Comparison of ENCODE assay signal across 10 cellular contexts in the genomic region with DNA sequence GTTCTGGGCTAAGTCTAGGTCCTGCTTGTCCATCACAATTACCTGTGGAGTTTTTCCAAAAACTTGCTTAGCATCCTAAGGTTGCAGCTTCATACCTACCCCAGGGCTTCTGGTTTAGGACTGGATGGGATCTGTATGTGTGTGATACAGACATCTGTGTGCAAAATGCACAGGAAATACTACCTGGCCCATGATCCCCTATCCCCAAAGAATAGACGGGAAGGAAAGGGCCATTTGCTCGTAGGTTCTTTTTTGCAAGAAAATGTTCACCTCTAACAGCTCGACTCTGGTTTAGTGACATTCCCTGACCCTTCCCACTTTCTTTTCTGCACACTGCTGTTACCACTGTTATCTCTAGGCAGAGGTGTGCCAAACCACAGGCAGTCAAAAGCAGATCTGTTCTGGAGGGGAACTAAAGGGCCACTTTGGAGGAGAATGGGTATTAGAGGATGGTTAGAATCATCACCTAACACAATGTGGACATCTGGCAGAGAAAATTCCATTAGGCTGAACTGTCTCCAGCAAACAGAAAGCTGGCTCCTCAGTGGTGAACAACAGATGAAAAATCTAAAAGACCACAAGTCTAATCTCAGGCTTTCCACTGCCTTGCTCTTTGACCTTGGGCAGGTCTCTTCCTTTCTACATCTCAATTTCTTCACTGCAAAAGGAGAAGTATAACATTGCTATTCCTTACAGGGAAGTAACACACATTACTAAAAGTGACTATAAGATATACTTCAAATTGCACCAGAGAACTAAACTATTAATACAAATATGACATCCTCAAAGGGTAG.
A peak's percentile ranks its signal among the peaks of the same experiment; 100 is the strongest.
DNase-seq lines count a peak whose midpoint lies in the region; ATAC-seq and TF ChIP-seq lines count a peak whose summit lies in the region.
"Had no signal": no experiment of that assay in that cellular context is flagged by ENCODE, and none has a peak within 500 bp of the region (broad histone marks: within the 10 kb centered on the region; RNA-seq: fewer than 3 reads in every experiment).

No MANE protein-coding gene starts in this region.

- intact Hi-C loops in mucosa of descending colon (cut with DNase I, micrococcal nuclease): no loop called here

- ATAC-seq in CD4-positive, CD25-positive, alpha-beta regulatory T cell (ENCODE audit: low read depth in 2 of 2): no peak
- ATAC-seq in mucosa of descending colon (peak; percentile 34), HG02623 (IDR thresholded peaks at IDR 0.05; ENCODE audit: unreplicated experiment) (no peak)

- H3K27ac Mint-ChIP-seq in CD4-positive, CD25-positive, alpha-beta regulatory T cell: peak overlapping the region; percentile 5 to 60 (median 52)

- H3K4me3 Mint-ChIP-seq in CD4-positive, CD25-positive, alpha-beta regulatory T cell: peak overlapping the region in 1 of 4 donors; percentile 32

- no peaks in the 10 kb centered on the region for H3K36me3 Mint-ChIP-seq in CD4-positive, CD25-positive, alpha-beta regulatory T cell

- no peaks in the 10 kb centered on the region for H3K9me3 Mint-ChIP-seq in CD4-positive, CD25-positive, alpha-beta regulatory T cell

- no peaks in the 10 kb centered on the region for H3K9me3 ChIP-seq in CD4-positive, CD25-positive, alpha-beta regulatory T cell (ENCODE audit: control insufficient read depth in 2 of 2, low read length in 2 of 2)
- H3K9me3 ChIP-seq in mucosa of descending colon: no peaks in the 10 kb centered on the region

- H3K36me3 ChIP-seq in CD4-positive, CD25-positive, alpha-beta regulatory T cell (ENCODE audit: control insufficient read depth, insufficient read depth, low read length): peaks cover 3% of the 10 kb centered on the region
- no peaks in the 10 kb centered on the region for H3K36me3 ChIP-seq in mucosa of descending colon (ENCODE audit: low read depth)

- no peak overlapping the region for H3K27ac ChIP-seq in CD4-positive, CD25-positive, alpha-beta regulatory T cell (ENCODE audit: insufficient read depth, low read length, poor library complexity, severe bottlenecking)

- no peaks in the 10 kb centered on the region for H3K27me3 ChIP-seq in CD4-positive, CD25-positive, alpha-beta regulatory T cell (ENCODE audit: control insufficient read depth, insufficient read depth, low read length)

- no peak overlapping the region for H3K4me3 ChIP-seq in CD4-positive, CD25-positive, alpha-beta regulatory T cell (ENCODE audit: low read depth, low read length)
- no peak overlapping the region for H3K4me3 ChIP-seq in mucosa of descending colon

- DNase-seq in CD4-positive, CD25-positive, alpha-beta regulatory T cell: no peak
- peak; percentile 92 for DNase-seq in LHCN-M2 (ENCODE audit: low read depth)
- DNase-seq in amniotic stem cell (lab: John Stamatoyannopoulos, UW): peak; percentile 22
- DNase-seq in mucosa of descending colon: no peak
- no peak for DNase-seq in hypothalamus (lab: John Stamatoyannopoulos, UW)
- no peak for DNase-seq in stimulated activated CD4-positive, alpha-beta T cell treated with anti-CD3 and anti-CD28 coated beads, Interleukin-4, amount 100 ng/mL, for 1 hour
- DNase-seq in activated T-cell treated with anti-CD3 and anti-CD28 coated beads, Interleukin-2, amount 50 U/mL, for 48 hours: no peak
- DNase-seq: GOT3, midbrain had no signal

- peaks cover 32% of the 10 kb centered on the region for H3K4me1 ChIP-seq in CD4-positive, CD25-positive, alpha-beta regulatory T cell (ENCODE audit: control insufficient read depth, insufficient read depth, low read length, poor library complexity, severe bottlenecking)
- H3K4me1 ChIP-seq in mucosa of descending colon (ENCODE audit: low read depth): peaks cover 6% of the 10 kb centered on the region

- no peaks in the 10 kb centered on the region for H3K27me3 Mint-ChIP-seq in CD4-positive, CD25-positive, alpha-beta regulatory T cell

- TF ChIP-seq CTCF in mucosa of descending colon (IDR thresholded peaks at IDR 0.05): no peak

- H3K4me1 Mint-ChIP-seq in CD4-positive, CD25-positive, alpha-beta regulatory T cell: peaks cover 32 to 63% (median 38%) of the 10 kb centered on the region in 4 donors

Comparison
In these comparisons a context has a peak if more than half of its experiments do, and no peak if none do; other contexts are left out.
1. DNase-seq: peak in LHCN-M2 (single experiment) and amniotic stem cell (single experiment); none in CD4-positive, CD25-positive, alpha-beta regulatory T cell (0 of 3), mucosa of descending colon (0 of 3), hypothalamus (0 of 51), stimulated activated CD4-positive, alpha-beta T cell treated with anti-CD3 and anti-CD28 coated beads, Interleukin-4, amount 100 ng/mL, for 1 hour (single experiment) and activated T-cell treated with anti-CD3 and anti-CD28 coated beads, Interleukin-2, amount 50 U/mL, for 48 hours (0 of 2).